ENCODE assay signal across 18 cellular contexts in genomic region chr22:46635756-46636155, GRCh38. TPM values are rescaled to one million over a fixed set of nuclear protein-coding genes. Genes with fewer than 3 reads are reported as not detected.
DNase-seq lines count a peak whose midpoint lies in the region; ATAC-seq, FAIRE-seq and TF ChIP-seq lines count a peak whose summit lies in the region.
"Had no signal": no experiment of that assay in that cellular context is flagged by ENCODE, and none has a peak within 500 bp of the region (broad histone marks: within the 10 kb centered on the region; RNA-seq: fewer than 3 reads in every experiment).

No MANE protein-coding gene starts in this region.

- H3K27me3 Mint-ChIP-seq in CD14-positive monocyte (ENCODE audit: low read depth in 3 of 3): no peaks in the 10 kb centered on the region
- H3K27me3 Mint-ChIP-seq: stimulated activated naive CD8-positive, alpha-beta T cell treated with anti-CD3 and anti-CD28 coated beads, Interleukin-15, Interleukin-2, amounts not matched to agents 100 ng/mL and 50 ng/mL, for 24 hours had no signal

- no peak overlapping the region for H2BK5ac ChIP-seq in mesenchymal stem cell (ENCODE audit: low read depth, low read length, poor library complexity, severe bottlenecking)

- no peak for TF ChIP-seq RAD21 in A549 (conservative IDR thresholded peaks at IDR 0.05 in 1 of 2, IDR thresholded peaks at IDR 0.05 in 1 of 2)

- ATAC-seq in A549: peak; percentile 42 to 68; a peak in 4 of 6 replicates

- FAIRE-seq in A549 (lab: Jason Lieb, UNC): no peak
- FAIRE-seq in RCC 7860 (lab: Jason Lieb, UNC): no peak

- H3K4me3 ChIP-seq in A549 (no peak overlapping the region), GM06990 (replicated peaks; ENCODE audit: low read depth, low read length) (no peak overlapping the region), brain microvascular endothelial cell (ENCODE audit: low read depth, low read length) (no peak overlapping the region), mesenchymal stem cell (ENCODE audit: insufficient read depth in 1 of 2, low read depth in 1 of 2, low read length in 2 of 2) (no peak overlapping the region), mammary epithelial cell (replicated peaks in 1 of 3; ENCODE audit: insufficient read depth in 1 of 3, low read depth in 2 of 3, low read length in 3 of 3) (no peak overlapping the region)
- H3K4me3 ChIP-seq: Peyer's patch, smooth muscle cell had no signal

- no peak for DNase-seq in A549 (ENCODE audit: low read depth in 1 of 2, low spot score in 1 of 2)
- no peak for DNase-seq in GM06990 (ENCODE audit: extremely low read depth, insufficient read length)
- DNase-seq in brain microvascular endothelial cell: no peak
- no peak for DNase-seq in mesenchymal stem cell
- DNase-seq in mammary epithelial cell: no peak
- DNase-seq in GM13977 (ENCODE audit: low spot score): no peak
- DNase-seq in RCC 7860 (ENCODE audit: low spot score): no peak
- no peak for DNase-seq in CD14-positive monocyte (ENCODE audit: low spot score)
- DNase-seq: activated CD4-positive, alpha-beta T cell treated with anti-CD3 and anti-CD28 coated beads for 4 hours; activated T-cell treated with anti-CD3 and anti-CD28 coated beads, Interleukin-2, amount 50 U/mL, for 48 hours; Karpas-422; NCI-H187 treated with DMSO at 0.1 percent for 48 hours; NCI-H510A treated with DMSO at 0.1 percent for 48 hours; nucleus accumbens had no signal

- H3K9ac ChIP-seq in mesenchymal stem cell (ENCODE audit: low read length) (no peak overlapping the region), mammary epithelial cell (ENCODE audit: insufficient read depth, low read length) (no peak overlapping the region)

- no TSS peak for BruUV-seq in mammary epithelial cell (replicated peaks; lab: Mats Ljungman, UMichigan)

- no peaks in the 10 kb centered on the region for H3K9me3 Mint-ChIP-seq in CD14-positive monocyte
- H3K9me3 Mint-ChIP-seq: stimulated activated naive CD8-positive, alpha-beta T cell treated with anti-CD3 and anti-CD28 coated beads, Interleukin-15, Interleukin-2, amounts not matched to agents 100 ng/mL and 50 ng/mL, for 24 hours had no signal

- dilution Hi-C loops in mammary epithelial cell (cut with HindIII; ENCODE audit: low sequenced_read_pairs): no loop called here

- peaks cover 11% of the 10 kb centered on the region for H3K79me1 ChIP-seq in mesenchymal stem cell (replicated peaks; ENCODE audit: low read length, poor library complexity, severe bottlenecking)

- H3K4me3 Mint-ChIP-seq in CD14-positive monocyte: no peak overlapping the region
- H3K4me3 Mint-ChIP-seq: stimulated activated naive CD8-positive, alpha-beta T cell treated with anti-CD3 and anti-CD28 coated beads, Interleukin-15, Interleukin-2, amounts not matched to agents 100 ng/mL and 50 ng/mL, for 24 hours had no signal

- intact Hi-C loops in mammary epithelial cell (cut with micrococcal nuclease): no loop called here
- intact Hi-C loops in CD14-positive monocyte (cut with micrococcal nuclease): no loop called here

- H3K4me1 ChIP-seq in A549 (peaks cover 23% of the 10 kb centered on the region), mesenchymal stem cell (ENCODE audit: control insufficient read depth, insufficient read depth, low read depth, low read length) (peaks cover 55% of the 10 kb centered on the region), mammary epithelial cell (ENCODE audit: insufficient read depth, low read length) (peaks cover 8% of the 10 kb centered on the region)

- TF ChIP-seq POLR2A in A549 (IDR thresholded peaks at IDR 0.05; ENCODE audit: low read length): no peak

- TF ChIP-seq EP300 in A549 (IDR thresholded peaks at IDR 0.05): no peak

- no peaks in the 10 kb centered on the region for H3K9me3 ChIP-seq in A549
- no peaks in the 10 kb centered on the region for H3K9me3 ChIP-seq in mesenchymal stem cell (ENCODE audit: control insufficient read depth, low read length)
- H3K9me3 ChIP-seq in mammary epithelial cell (replicated peaks; ENCODE audit: insufficient read depth, low read length): no peaks in the 10 kb centered on the region
- H3K9me3 ChIP-seq: Peyer's patch had no signal

- H4K91ac ChIP-seq in mesenchymal stem cell (ENCODE audit: low read length): peak overlapping the region; percentile 40

- H3K27me3 ChIP-seq in GM06990 (replicated peaks; ENCODE audit: control insufficient read depth, insufficient read depth, low read length): no peaks in the 10 kb centered on the region
- no peaks in the 10 kb centered on the region for H3K27me3 ChIP-seq in brain microvascular endothelial cell (replicated peaks)
- H3K27me3 ChIP-seq in mesenchymal stem cell (ENCODE audit: control insufficient read depth in 1 of 2, insufficient read depth in 1 of 2, low read length in 2 of 2): no peaks in the 10 kb centered on the region
- H3K27me3 ChIP-seq in mammary epithelial cell (ENCODE audit: insufficient read depth, low read length): no peaks in the 10 kb centered on the region
- H3K27me3 ChIP-seq: Peyer's patch had no signal

- no peak overlapping the region for H3K4ac ChIP-seq in mesenchymal stem cell (ENCODE audit: low read depth in 1 of 2, low read length in 2 of 2)

- peak overlapping the region in 1 of 2 experiments; percentile 35 for H2BK12ac ChIP-seq in mesenchymal stem cell (ENCODE audit: low read length in 2 of 2)

- peaks cover 46 to 71% of the 10 kb centered on the region in 2 donors for H3K36me3 Mint-ChIP-seq in CD14-positive monocyte

- no peaks in the 10 kb centered on the region for H4K20me1 ChIP-seq in mammary epithelial cell (ENCODE audit: insufficient read depth, low read length)

- peak overlapping the region; percentile 55 for H2BK120ac ChIP-seq in mesenchymal stem cell (ENCODE audit: low read depth, low read length)

- H4K8ac ChIP-seq in mesenchymal stem cell (ENCODE audit: low read length): peak overlapping the region; percentile 45

- WGBS in A549 (ENCODE audit: missing lambda C conversion rate): 93% methylated on average over 4 of the region's 11 CpGs
- 77% methylated on average over 10 of the region's 11 CpGs for WGBS in mesenchymal stem cell
- 92% methylated on average over 8 of the region's 11 CpGs for WGBS in mammary epithelial cell (ENCODE audit: low coverage, missing lambda C conversion rate)

- H2AFZ ChIP-seq in mesenchymal stem cell (ENCODE audit: low read depth, low read length) (no peak overlapping the region), mammary epithelial cell (ENCODE audit: low read depth, low read length) (no peak overlapping the region)

- in situ Hi-C loops in brain microvascular endothelial cell (cut with HindIII; ENCODE audit: low pct_ligation_motif_present, low sequenced_read_pairs): no loop called here
- in situ Hi-C loops in mammary epithelial cell (cut with MboI; ENCODE audit: low sequenced_read_pairs in 2 of 2): no loop called here
- in situ Hi-C loops in GM13977 (cut with MboI; ENCODE audit: low pct_unique_long_range_greater_than_20kb, low sequenced_read_pairs, unreplicated experiment): no loop called here

- H3K4me2 ChIP-seq in A549 (peak overlapping the region; percentile 93; the same call in 1 of the 3 replicates), mesenchymal stem cell (ENCODE audit: low read length, poor library complexity, severe bottlenecking) (no peak overlapping the region), mammary epithelial cell (ENCODE audit: insufficient read depth, low read depth, low read length) (no peak overlapping the region)

- H3K23ac ChIP-seq in mesenchymal stem cell (ENCODE audit: low read length in 2 of 2): no peak overlapping the region

- H3K79me2 ChIP-seq in mammary epithelial cell (ENCODE audit: insufficient read depth, low read length): no peaks in the 10 kb centered on the region

- TF ChIP-seq CTCF in A549 (IDR thresholded peaks at IDR 0.05) (no peak), GM06990 (IDR thresholded peaks at IDR 0.05; ENCODE audit: insufficient read depth, low read length, poor library complexity, severe bottlenecking) (peak; percentile 5), brain microvascular endothelial cell (IDR thresholded peaks at IDR 0.05; ENCODE audit: low read depth, low read length, missing control alignments) (peak; percentile 17), mammary epithelial cell (conservative IDR thresholded peaks at IDR 0.05 in 1 of 2, IDR thresholded peaks at IDR 0.05 in 1 of 2; ENCODE audit: extremely low read depth in 1 of 2, insufficient read depth in 1 of 2, low read depth in 1 of 2, low read length in 2 of 2) (peak in 1 of 2 donors; percentile 13), GM13977 (IDR thresholded peaks at IDR 0.05; ENCODE audit: extremely low read depth, insufficient read depth, missing control alignments) (no peak), CD14-positive monocyte (IDR thresholded peaks at IDR 0.05) (no peak)

- POLR2A ChIA-PET in A549 (lab: Yijun Ruan, JAX): no interaction called here

- peak overlapping the region in 1 of 2 experiments; percentile 74 for H3K18ac ChIP-seq in mesenchymal stem cell (ENCODE audit: low read depth in 1 of 2, low read length in 2 of 2)

- no peak overlapping the region for H3K14ac ChIP-seq in mesenchymal stem cell (ENCODE audit: low read length in 2 of 2)

- H2AK5ac ChIP-seq in mesenchymal stem cell (ENCODE audit: low read length, severe bottlenecking): peak overlapping the region; percentile 34

- no peaks in the 10 kb centered on the region for H3K4me1 Mint-ChIP-seq in CD14-positive monocyte

- H3K27ac ChIP-seq in A549 (peak overlapping the region; percentile 77 to 84; a peak in 4 of 6 replicates), brain microvascular endothelial cell (no peak overlapping the region), mesenchymal stem cell (ENCODE audit: low read length, poor library complexity, severe bottlenecking) (no peak overlapping the region), mammary epithelial cell (ENCODE audit: insufficient read depth, low read depth, low read length) (no peak overlapping the region)
- H3K27ac ChIP-seq: epithelial cell of prostate had no signal

- H3K27ac Mint-ChIP-seq in CD14-positive monocyte: no peak overlapping the region
- H3K27ac Mint-ChIP-seq: stimulated activated naive CD8-positive, alpha-beta T cell treated with anti-CD3 and anti-CD28 coated beads, Interleukin-15, Interleukin-2, amounts not matched to agents 100 ng/mL and 50 ng/mL, for 24 hours had no signal

- H2BK15ac ChIP-seq in mesenchymal stem cell (ENCODE audit: low read depth, poor library complexity, severe bottlenecking): no peak overlapping the region

- CTCF ChIA-PET in A549 (lab: Yijun Ruan, JAX) (no interaction called here), mammary epithelial cell (lab: Charles Lee; ENCODE audit: low non-redundant PET) (no interaction called here)

- H3K36me3 ChIP-seq in GM06990 (ENCODE audit: control insufficient read depth, insufficient read depth, low read length): no peaks in the 10 kb centered on the region; the same call in none of the 2 replicates
- H3K36me3 ChIP-seq in brain microvascular endothelial cell (replicated peaks): no peaks in the 10 kb centered on the region
- peaks cover 3 to 38% of the 10 kb centered on the region in 2 experiments for H3K36me3 ChIP-seq in mesenchymal stem cell (ENCODE audit: control insufficient read depth in 1 of 2, insufficient read depth in 2 of 2, low read depth in 1 of 2, low read length in 2 of 2)
- H3K36me3 ChIP-seq in mammary epithelial cell (ENCODE audit: insufficient read depth, low read length): no peaks in the 10 kb centered on the region

RNA-seq across cellular contexts. Expression of gene GRAMD4, which starts 15.6 kb away (rescaled TPM):
- polyA plus RNA-seq in A549 (2011; rRNA removed): 13.1 and 13.2 TPM in 2 replicates
- polyA plus RNA-seq in A549 (2012; cell fraction: cytosol; rRNA removed): 9.7 and 14.9 TPM in 2 replicates
- 15.6 and 18.2 TPM in 2 replicates for polyA plus RNA-seq in A549 (2012; cell fraction: nucleus; rRNA removed)
- 6.0 to 8.1 TPM (median 7.7 TPM) in 3 replicates for polyA plus RNA-seq in A549 (2017; fragmentation: RNase III; extraction: RNeasy Plus Mini Kit Qiagen cat#74134 plus additional on column Dnase treatment)
- polyA minus RNA-seq in A549 (2011; rRNA and poly(A)+ RNA removed): 27.3 and 40.6 TPM in 2 replicates
- polyA plus RNA-seq in mesenchymal stem cell (2013, experiment 1 of 2): 5.1 TPM
- polyA plus RNA-seq in mesenchymal stem cell (2013, experiment 2 of 2): 5.0 TPM
- total RNA-seq in mammary epithelial cell: 10 to 100 TPM; 19.2 to 58.8 TPM
- polyA plus RNA-seq in mammary epithelial cell: 17.7 TPM
- 3.0 TPM for polyA minus RNA-seq in mammary epithelial cell
- polyA plus RNA-seq in CD14-positive monocyte: 10 to 100 TPM in 1 of 2 donors, 1 to 10 TPM in 1; 9.5 to 12.6 TPM

Comparison
In these comparisons a context has a peak if more than half of its experiments do, and no peak if none do; other contexts are left out.
1. H3K27ac ChIP-seq: peak in A549 (2 of 2); none in brain microvascular endothelial cell (single experiment), mesenchymal stem cell (single experiment) and mammary epithelial cell (single experiment).
2. CTCF ChIP-seq: peak in GM06990 (single experiment) and brain microvascular endothelial cell (single experiment); none in A549 (single experiment), GM13977 (single experiment) and CD14-positive monocyte (single experiment).